1 cellular context compared by ENCODE assay signal in genomic region chr1:53626576-53626975, GRCh38.
TF ChIP-seq lines count a peak whose summit lies in the region.

No MANE protein-coding gene starts in this region.

TF ChIP-seq in GM23338, 12 proteins besides CTCF, POLR2A, EP300 and RAD21 (continued from another document):
- TF ChIP-seq REST (IDR thresholded peaks at IDR 0.05; ENCODE audit: unreplicated experiment) (no peak), CREB1 (CRISPR knock-in tag; IDR thresholded peaks at IDR 0.05; ENCODE audit: low read depth) (no peak), ZNF114 (CRISPR knock-in tag; IDR thresholded peaks at IDR 0.05) (no peak), ZNF331 (CRISPR knock-in tag; IDR thresholded peaks at IDR 0.05; ENCODE audit: low read depth) (no peak), JUNB (IDR thresholded peaks at IDR 0.05; ENCODE audit: unreplicated experiment) (no peak)
- TF ChIP-seq, protein P1, sequence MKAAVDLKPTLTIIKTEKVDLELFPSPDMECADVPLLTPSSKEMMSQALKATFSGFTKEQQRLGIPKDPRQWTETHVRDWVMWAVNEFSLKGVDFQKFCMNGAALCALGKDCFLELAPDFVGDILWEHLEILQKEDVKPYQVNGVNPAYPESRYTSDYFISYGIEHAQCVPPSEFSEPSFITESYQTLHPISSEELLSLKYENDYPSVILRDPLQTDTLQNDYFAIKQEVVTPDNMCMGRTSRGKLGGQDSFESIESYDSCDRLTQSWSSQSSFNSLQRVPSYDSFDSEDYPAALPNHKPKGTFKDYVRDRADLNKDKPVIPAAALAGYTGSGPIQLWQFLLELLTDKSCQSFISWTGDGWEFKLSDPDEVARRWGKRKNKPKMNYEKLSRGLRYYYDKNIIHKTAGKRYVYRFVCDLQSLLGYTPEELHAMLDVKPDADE (IDR thresholded peaks at IDR 0.05), result no peak
